In the genomic region with DNA sequence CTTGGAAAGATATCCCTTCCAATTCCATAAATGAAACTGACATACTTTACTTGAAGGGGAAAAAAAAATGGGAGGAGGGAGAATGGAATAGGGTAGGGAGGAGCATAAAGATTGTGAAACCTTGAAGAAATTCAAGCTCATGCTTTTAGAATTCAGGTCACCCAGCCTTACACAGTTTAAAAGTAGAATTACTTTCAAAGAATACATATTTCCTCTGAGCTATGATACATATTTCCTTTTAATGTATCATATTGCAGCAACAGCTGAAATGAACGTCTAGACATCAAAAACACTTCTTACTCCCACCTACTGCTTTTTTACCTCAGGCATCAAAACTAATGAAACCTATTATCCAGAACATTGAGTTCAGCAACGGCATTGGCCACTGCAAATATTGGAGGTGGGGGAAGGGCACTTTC, we compare ENCODE assay signal across 2 cellular contexts.
TF ChIP-seq lines count a peak whose summit lies in the region.

No MANE protein-coding gene starts in this region.

TF ChIP-seq in IMR-90, 13 proteins besides CTCF, POLR2A, EP300 and RAD21:
- TF ChIP-seq MAFK (IDR thresholded peaks at IDR 0.05; ENCODE audit: low read depth, low read length), result no peak
- peak; percentile 82 for TF ChIP-seq CEBPB (IDR thresholded peaks at IDR 0.05; ENCODE audit: low read depth, low read length)

TF ChIP-seq in K562, 482 proteins besides CTCF, POLR2A, EP300 and RAD21:
- TF ChIP-seq HCFC1 (IDR thresholded peaks at IDR 0.05; ENCODE audit: low read depth, low read length), result no peak
- no peak for TF ChIP-seq JUN (IDR thresholded peaks at IDR 0.05; ENCODE audit: borderline replicate concordance, low read depth, low read length)
- no peak for TF ChIP-seq JUN (CRISPR knock-in tag; IDR thresholded peaks at IDR 0.05; ENCODE audit: borderline replicate concordance)
- TF ChIP-seq MECOM (CRISPR knock-in tag; IDR thresholded peaks at IDR 0.05), result no peak
- TF ChIP-seq, protein P1, sequence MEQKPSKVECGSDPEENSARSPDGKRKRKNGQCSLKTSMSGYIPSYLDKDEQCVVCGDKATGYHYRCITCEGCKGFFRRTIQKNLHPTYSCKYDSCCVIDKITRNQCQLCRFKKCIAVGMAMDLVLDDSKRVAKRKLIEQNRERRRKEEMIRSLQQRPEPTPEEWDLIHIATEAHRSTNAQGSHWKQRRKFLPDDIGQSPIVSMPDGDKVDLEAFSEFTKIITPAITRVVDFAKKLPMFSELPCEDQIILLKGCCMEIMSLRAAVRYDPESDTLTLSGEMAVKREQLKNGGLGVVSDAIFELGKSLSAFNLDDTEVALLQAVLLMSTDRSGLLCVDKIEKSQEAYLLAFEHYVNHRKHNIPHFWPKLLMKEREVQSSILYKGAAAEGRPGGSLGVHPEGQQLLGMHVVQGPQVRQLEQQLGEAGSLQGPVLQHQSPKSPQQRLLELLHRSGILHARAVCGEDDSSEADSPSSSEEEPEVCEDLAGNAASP (IDR thresholded peaks at IDR 0.05), result no peak
- TF ChIP-seq MTA2 (IDR thresholded peaks at IDR 0.05; ENCODE audit: low read depth), result no peak
- TF ChIP-seq, protein P2, sequence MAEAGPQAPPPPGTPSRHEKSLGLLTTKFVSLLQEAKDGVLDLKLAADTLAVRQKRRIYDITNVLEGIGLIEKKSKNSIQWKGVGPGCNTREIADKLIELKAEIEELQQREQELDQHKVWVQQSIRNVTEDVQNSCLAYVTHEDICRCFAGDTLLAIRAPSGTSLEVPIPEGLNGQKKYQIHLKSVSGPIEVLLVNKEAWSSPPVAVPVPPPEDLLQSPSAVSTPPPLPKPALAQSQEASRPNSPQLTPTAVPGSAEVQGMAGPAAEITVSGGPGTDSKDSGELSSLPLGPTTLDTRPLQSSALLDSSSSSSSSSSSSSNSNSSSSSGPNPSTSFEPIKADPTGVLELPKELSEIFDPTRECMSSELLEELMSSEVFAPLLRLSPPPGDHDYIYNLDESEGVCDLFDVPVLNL (CRISPR knock-in tag; IDR thresholded peaks at IDR 0.05; ENCODE audit: low read depth), result no peak
- TF ChIP-seq, protein P3, sequence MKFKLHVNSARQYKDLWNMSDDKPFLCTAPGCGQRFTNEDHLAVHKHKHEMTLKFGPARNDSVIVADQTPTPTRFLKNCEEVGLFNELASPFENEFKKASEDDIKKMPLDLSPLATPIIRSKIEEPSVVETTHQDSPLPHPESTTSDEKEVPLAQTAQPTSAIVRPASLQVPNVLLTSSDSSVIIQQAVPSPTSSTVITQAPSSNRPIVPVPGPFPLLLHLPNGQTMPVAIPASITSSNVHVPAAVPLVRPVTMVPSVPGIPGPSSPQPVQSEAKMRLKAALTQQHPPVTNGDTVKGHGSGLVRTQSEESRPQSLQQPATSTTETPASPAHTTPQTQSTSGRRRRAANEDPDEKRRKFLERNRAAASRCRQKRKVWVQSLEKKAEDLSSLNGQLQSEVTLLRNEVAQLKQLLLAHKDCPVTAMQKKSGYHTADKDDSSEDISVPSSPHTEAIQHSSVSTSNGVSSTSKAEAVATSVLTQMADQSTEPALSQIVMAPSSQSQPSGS (CRISPR knock-in tag; IDR thresholded peaks at IDR 0.05), result no peak
- no peak for TF ChIP-seq ATF7 (IDR thresholded peaks at IDR 0.05)
- TF ChIP-seq, protein P4, sequence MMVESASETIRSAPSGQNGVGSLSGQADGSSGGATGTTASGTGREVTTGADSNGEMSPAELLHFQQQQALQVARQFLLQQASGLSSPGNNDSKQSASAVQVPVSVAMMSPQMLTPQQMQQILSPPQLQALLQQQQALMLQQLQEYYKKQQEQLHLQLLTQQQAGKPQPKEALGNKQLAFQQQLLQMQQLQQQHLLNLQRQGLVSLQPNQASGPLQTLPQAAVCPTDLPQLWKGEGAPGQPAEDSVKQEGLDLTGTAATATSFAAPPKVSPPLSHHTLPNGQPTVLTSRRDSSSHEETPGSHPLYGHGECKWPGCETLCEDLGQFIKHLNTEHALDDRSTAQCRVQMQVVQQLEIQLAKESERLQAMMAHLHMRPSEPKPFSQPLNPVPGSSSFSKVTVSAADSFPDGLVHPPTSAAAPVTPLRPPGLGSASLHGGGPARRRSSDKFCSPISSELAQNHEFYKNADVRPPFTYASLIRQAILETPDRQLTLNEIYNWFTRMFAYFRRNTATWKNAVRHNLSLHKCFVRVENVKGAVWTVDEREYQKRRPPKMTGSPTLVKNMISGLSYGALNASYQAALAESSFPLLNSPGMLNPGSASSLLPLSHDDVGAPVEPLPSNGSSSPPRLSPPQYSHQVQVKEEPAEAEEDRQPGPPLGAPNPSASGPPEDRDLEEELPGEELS (CRISPR knock-in tag; IDR thresholded peaks at IDR 0.05; ENCODE audit: borderline replicate concordance), result no peak
- no peak for TF ChIP-seq CBX3 (IDR thresholded peaks at IDR 0.05; ENCODE audit: borderline replicate concordance in 1 of 2, low read length in 2 of 2)
- TF ChIP-seq CEBPG (CRISPR knock-in tag; IDR thresholded peaks at IDR 0.05), result no peak
- TF ChIP-seq CEBPG (tag; conservative IDR thresholded peaks at IDR 0.05 in 1 of 2, IDR thresholded peaks at IDR 0.05 in 1 of 2), result peak in 1 of 2 experiments; percentile 41; a peak in 1 of 4 replicates
- TF ChIP-seq, protein P5, sequence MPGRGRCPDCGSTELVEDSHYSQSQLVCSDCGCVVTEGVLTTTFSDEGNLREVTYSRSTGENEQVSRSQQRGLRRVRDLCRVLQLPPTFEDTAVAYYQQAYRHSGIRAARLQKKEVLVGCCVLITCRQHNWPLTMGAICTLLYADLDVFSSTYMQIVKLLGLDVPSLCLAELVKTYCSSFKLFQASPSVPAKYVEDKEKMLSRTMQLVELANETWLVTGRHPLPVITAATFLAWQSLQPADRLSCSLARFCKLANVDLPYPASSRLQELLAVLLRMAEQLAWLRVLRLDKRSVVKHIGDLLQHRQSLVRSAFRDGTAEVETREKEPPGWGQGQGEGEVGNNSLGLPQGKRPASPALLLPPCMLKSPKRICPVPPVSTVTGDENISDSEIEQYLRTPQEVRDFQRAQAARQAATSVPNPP (IDR thresholded peaks at IDR 0.05; ENCODE audit: borderline replicate concordance, insufficient read depth, insufficient read length), result no peak
- no peak for TF ChIP-seq SMC3 (conservative IDR thresholded peaks at IDR 0.05; ENCODE audit: insufficient read depth, low read depth, low read length)
- TF ChIP-seq CEBPB (tag; IDR thresholded peaks at IDR 0.05), result peak; percentile 86
